In genomic region chr11:94400839-94401772, GRCh38 we compare ENCODE assay signal across 8 cellular contexts. TPM values are rescaled to one million over a fixed set of nuclear protein-coding genes. Genes with fewer than 3 reads are reported as not detected.
A peak's percentile ranks its signal among the peaks of the same experiment; 100 is the strongest.
DNase-seq lines count a peak whose midpoint lies in the region; TF ChIP-seq lines count a peak whose summit lies in the region.

TSS of gene GPR83 (minus strand) at chr11:94401419. CDS start at chr11:94401247, 172 bp downstream.

- H2AK5ac ChIP-seq in mesendoderm (ENCODE audit: low read length) = no peak within 1 kb of the TSS

- peaks cover 2% of the 10 kb centered on the region for H3K79me1 ChIP-seq in mesendoderm (ENCODE audit: low read length)

- CTCF ChIA-PET in A673 (lab: Charles Lee) = no interaction called here

- no peak within 1 kb of the TSS for H4K8ac ChIP-seq in mesendoderm (ENCODE audit: low read depth, low read length)

- TF ChIP-seq CTCF in A673 (conservative IDR thresholded peaks at IDR 0.05; ENCODE audit: low read depth, low read length) (no peak), dorsolateral prefrontal cortex (IDR thresholded peaks at IDR 0.05 in 54 of 56, conservative IDR thresholded peaks at IDR 0.05 in 2 of 56; ENCODE audit: low read depth in 1 of 56, partially characterized antibody in 56 of 56) (no peak)

- no peak within 1 kb of the TSS for H2BK5ac ChIP-seq in mesendoderm (ENCODE audit: low read length)

- H3K4me3 ChIP-seq in A673 (ENCODE audit: low read depth, low read length, poor library complexity, severe bottlenecking) (peak within 1 kb of the TSS; percentile 45), HUES64 (ENCODE audit: low read length) (peak within 1 kb of the TSS; percentile 58), dorsolateral prefrontal cortex (peak within 1 kb of the TSS; percentile 0 to 71 (median 53)), mesendoderm (ENCODE audit: low read length) (peak within 1 kb of the TSS; percentile 49)

- no peak within 1 kb of the TSS for H2BK120ac ChIP-seq in mesendoderm (ENCODE audit: low read depth, low read length)

- no peaks in the 10 kb centered on the region for H3K36me3 ChIP-seq in A673 (ENCODE audit: insufficient read depth, low read length, poor library complexity, severe bottlenecking)
- no peaks in the 10 kb centered on the region for H3K36me3 ChIP-seq in HUES64 (ENCODE audit: insufficient read depth, low read length)
- H3K36me3 ChIP-seq in mesendoderm (ENCODE audit: control insufficient read depth, insufficient read depth, low read length) = no peaks in the 10 kb centered on the region

- no peak within 1 kb of the TSS for H2BK15ac ChIP-seq in mesendoderm (replicated peaks; ENCODE audit: low read depth)

- POLR2A ChIA-PET in A673 (lab: Charles Lee; ENCODE audit: low non-redundant PET) = no interaction called here

- no peaks in the 10 kb centered on the region for H3K79me2 ChIP-seq in mesendoderm (ENCODE audit: control insufficient read depth, insufficient read depth, low read length)

- peaks cover 13% of the 10 kb centered on the region for H3K4me1 ChIP-seq in A673 (ENCODE audit: insufficient read depth, low read length, poor library complexity, severe bottlenecking)
- no peaks in the 10 kb centered on the region for H3K4me1 ChIP-seq in HUES64 (ENCODE audit: insufficient read depth, low read length)
- H3K4me1 ChIP-seq in mesendoderm (ENCODE audit: control insufficient read depth, low read depth, low read length) = peaks cover 13% of the 10 kb centered on the region

- H3K4ac ChIP-seq in mesendoderm (ENCODE audit: low read depth, low read length) = no peak within 1 kb of the TSS

- H3K18ac ChIP-seq in mesendoderm (ENCODE audit: low read length) = peak within 1 kb of the TSS; percentile 29

- peak within 1 kb of the TSS; percentile 96 for H3K4me2 ChIP-seq in mesendoderm (ENCODE audit: low read length)

- H3K56ac ChIP-seq in mesendoderm (ENCODE audit: low read length) = peak within 1 kb of the TSS; percentile 84

- H3K27ac ChIP-seq in A673 (ENCODE audit: low read depth, low read length, poor library complexity, severe bottlenecking) (no peak within 1 kb of the TSS), HUES64 (ENCODE audit: low read depth, low read length) (no peak within 1 kb of the TSS), dorsolateral prefrontal cortex (peak within 1 kb of the TSS in 7 of 59 donors; percentile 5 to 80 (median 30)), mesendoderm (ENCODE audit: low read depth, low read length) (no peak within 1 kb of the TSS)

- 6% methylated on average over 73 of the region's 73 CpGs for WGBS in HUES64
- no CpG with 5 or more reads among the region's 73 CpGs for whole genome bisulfite sequencing in mesendoderm (ENCODE audit: extremely low coverage, insufficient coverage, low lambda C conversion rate)

- no peaks in the 10 kb centered on the region for H3K9me3 ChIP-seq in A673 (ENCODE audit: low read depth, low read length, poor library complexity, severe bottlenecking)
- no peaks in the 10 kb centered on the region for H3K9me3 ChIP-seq in HUES64 (ENCODE audit: insufficient read depth, low read depth, low read length)

- intact Hi-C loops in A673 (cut with micrococcal nuclease; ENCODE audit: unreplicated experiment) = no loop called here
- intact Hi-C loops in dorsolateral prefrontal cortex (cut with DNase I) = loop anchor here in 1 of 2 donors (10.0 kb wide), 1 partner anchor 206 kb away; no protein-coding TSS in a partner anchor

- peak; percentile 58 for DNase-seq in A673 (ENCODE audit: low spot score)
- DNase-seq in dorsolateral prefrontal cortex = peak in 5 of 10 donors; percentile 36 to 73 (median 62)
- peak; percentile 82 for DNase-seq in mesendoderm
- no peak for DNase-seq in 8988T
- DNase-seq in activated CD4-positive, CD25-positive, alpha-beta regulatory T cell treated with anti-CD3 and anti-CD28 coated beads, Interleukin-2, amount 50 U/mL, for 72 hours = no peak
- DNase-seq in SKM-1 (lab: John Stamatoyannopoulos, UW; ENCODE audit: unreplicated experiment) = no peak
- no peak for DNase-seq in SHP77 treated with DMSO at 0.1 percent for 48 hours (lab: John Stamatoyannopoulos, UW)

- H3K9ac ChIP-seq in HUES64 (ENCODE audit: low read depth, low read length) (peak within 1 kb of the TSS; percentile 32; the same call in 1 of the 2 replicates), mesendoderm (ENCODE audit: low read length) (peak within 1 kb of the TSS; percentile 73)

- H3K27me3 ChIP-seq in A673 (replicated peaks; ENCODE audit: insufficient read depth, low read depth, low read length, poor library complexity) (peaks cover 51% of the 10 kb centered on the region), HUES64 (ENCODE audit: insufficient read depth, low read length) (peaks cover 48% of the 10 kb centered on the region), dorsolateral prefrontal cortex (peaks cover 0 to 42% (median 20%) of the 10 kb centered on the region in 45 donors), mesendoderm (ENCODE audit: insufficient read depth, low read length, poor library complexity) (no peaks in the 10 kb centered on the region)

- BruUV-seq in A673 (replicated peaks; lab: Mats Ljungman, UMichigan) = no TSS peak

- H4K5ac ChIP-seq in mesendoderm (ENCODE audit: low read length) = no peak within 1 kb of the TSS

- peak within 1 kb of the TSS; percentile 50 for H3K23ac ChIP-seq in mesendoderm (ENCODE audit: low read length)

RNA-seq across cellular contexts. Expression of gene GPR83, which starts in this region (rescaled TPM):
- 0.06 TPM in 1 of 2 replicates, not detected in the other for total RNA-seq in A673 (2021)
- 0.40 TPM for polyA plus RNA-seq in HUES64 (2013, experiment 1 of 2)
- 0.38 TPM for polyA plus RNA-seq in HUES64 (2013, experiment 2 of 2)
- 10 to 100 TPM in 34 of 120 experiments, 1 to 10 TPM in 85, under 1 TPM in 1; 0.81 to 28.0 (median 7.6) TPM for total RNA-seq in dorsolateral prefrontal cortex
- 11.7 TPM for polyA plus RNA-seq in mesendoderm (2013, experiment 1 of 2)
- 10.8 TPM for polyA plus RNA-seq in mesendoderm (2013, experiment 2 of 2)

Comparison
In these comparisons a context has a peak if more than half of its experiments do, and no peak if none do; other contexts are left out.
1. Peak in DNase-seq and H3K4me3 ChIP-seq in A673; RNA of the gene not detected or under 1 TPM.